Comparison of ENCODE assay signal across 1 cellular context in genomic region chr7:74501298-74501697, GRCh38.
TF ChIP-seq lines count a peak whose summit lies in the region.

No MANE protein-coding gene starts in this region.

TF ChIP-seq in SK-N-SH treated with all-trans-retinoic acid at 6 μM for 48 hours, 23 proteins besides CTCF, POLR2A, EP300 and RAD21:
- TF ChIP-seq ZNF565 (CRISPR knock-in tag; conservative IDR thresholded peaks at IDR 0.05; ENCODE audit: low read depth) (no peak), ISL1 (CRISPR knock-in tag; IDR thresholded peaks at IDR 0.05) (no peak)
